ENCODE assay signal across 14 cellular contexts in the genomic region with DNA sequence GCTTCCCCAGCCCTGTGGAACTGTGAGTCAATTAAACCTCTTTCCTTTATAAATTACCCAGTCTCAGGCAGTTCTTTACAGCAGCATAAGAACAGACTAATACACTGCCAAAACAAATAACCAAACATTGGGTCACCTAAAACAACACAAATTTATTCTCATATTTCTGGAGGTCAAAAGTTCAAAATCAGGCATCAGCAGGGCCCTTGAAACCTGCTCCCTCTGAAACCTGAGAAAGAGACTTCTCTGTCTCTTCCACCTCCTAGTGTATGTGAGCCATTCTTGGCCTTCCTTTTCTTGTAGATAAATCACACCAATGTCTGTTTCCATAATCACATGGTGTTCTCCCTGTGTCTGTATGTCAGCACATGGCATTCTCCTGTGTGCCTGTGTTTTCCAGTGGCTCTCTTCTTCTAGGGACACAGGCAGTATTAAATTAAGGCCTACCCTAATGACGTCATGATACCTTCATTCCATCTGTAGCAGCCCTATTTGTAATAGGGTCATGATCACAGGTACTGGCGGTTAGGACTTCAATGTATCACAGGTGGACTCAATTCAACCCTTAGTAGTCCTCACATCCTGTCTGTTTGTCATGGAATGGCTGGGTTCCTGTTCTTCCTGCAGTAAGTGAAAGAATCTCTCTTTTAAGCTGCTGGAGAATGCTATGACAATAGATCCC.
"Had no signal": no experiment of that assay in that cellular context is flagged by ENCODE, and none has a peak within 500 bp of the region (broad histone marks: within the 10 kb centered on the region; RNA-seq: fewer than 3 reads in every experiment).

No MANE protein-coding gene starts in this region.

- H3K36me3 Mint-ChIP-seq: activated CD4-positive, alpha-beta memory T cell treated with anti-CD3 and anti-CD28 coated beads for 36 hours; activated naive CD8-positive, alpha-beta T cell had no signal

- H3K9me3 Mint-ChIP-seq: activated CD4-positive, alpha-beta memory T cell treated with anti-CD3 and anti-CD28 coated beads for 36 hours had no signal

- H3K4me3 Mint-ChIP-seq: activated CD4-positive, alpha-beta memory T cell treated with anti-CD3 and anti-CD28 coated beads for 36 hours; activated naive CD8-positive, alpha-beta T cell; nephron had no signal

- H3K4me3 ChIP-seq: heart left ventricle, stomach, thoracic aorta had no signal

- H3K9me3 ChIP-seq: heart left ventricle, stomach, thoracic aorta had no signal

- H3K36me3 ChIP-seq: heart left ventricle, stomach, thoracic aorta had no signal

- DNase-seq: activated CD4-positive, alpha-beta memory T cell treated with anti-CD3 and anti-CD28 coated beads for 36 hours; activated CD4-positive, alpha-beta T cell treated with anti-CD3 and anti-CD28 coated beads for 1 hour; activated gamma-delta T cell; activated T-cell treated with anti-CD3 and anti-CD28 coated beads, Interleukin-2, amount 50 U/mL, for 48 hours; anterior cingulate cortex; foreskin keratinocyte; heart left ventricle; islet precursor cell; stimulated activated CD4-positive, alpha-beta T cell treated with anti-CD3 and anti-CD28 coated beads, Interleukin-4, amount 100 ng/mL, for 1 hour; stimulated activated CD8-positive, alpha-beta memory T cell treated with anti-CD3 and anti-CD28 coated beads, Interleukin-4, amount 100 ng/mL, for 48 hours; stomach had no signal

- H3K4me1 ChIP-seq: foreskin keratinocyte, heart left ventricle, stomach had no signal

- H3K27me3 Mint-ChIP-seq: activated CD4-positive, alpha-beta memory T cell treated with anti-CD3 and anti-CD28 coated beads for 36 hours; activated naive CD8-positive, alpha-beta T cell had no signal

- H3K27ac ChIP-seq: foreskin keratinocyte, heart left ventricle, stomach, thoracic aorta had no signal

- H3K27ac Mint-ChIP-seq: activated CD4-positive, alpha-beta memory T cell treated with anti-CD3 and anti-CD28 coated beads for 36 hours; activated naive CD8-positive, alpha-beta T cell; nephron had no signal

- H3K27me3 ChIP-seq: foreskin keratinocyte, heart left ventricle, stomach had no signal
